ENCODE assay signal across 8 cellular contexts in genomic region chr1:1440941-1441888, GRCh38. TPM values are rescaled to one million over a fixed set of nuclear protein-coding genes. Genes with fewer than 3 reads are reported as not detected.
A peak's percentile ranks its signal among the peaks of the same experiment; 100 is the strongest.
DNase-seq lines count a peak whose midpoint lies in the region; ATAC-seq and TF ChIP-seq lines count a peak whose summit lies in the region.

No MANE protein-coding gene starts in this region.

- no peak for TF ChIP-seq POLR2A in GM18505 (IDR thresholded peaks at IDR 0.05; ENCODE audit: borderline replicate concordance, extremely low read depth, insufficient read depth, insufficient read length)

- H3K36me3 ChIP-seq in psoas muscle (ENCODE audit: insufficient read depth in 1 of 2, low read depth in 1 of 2) = no peaks in the 10 kb centered on the region

- no peaks in the 10 kb centered on the region for H3K27me3 ChIP-seq in foreskin keratinocyte
- H3K27me3 ChIP-seq in psoas muscle (ENCODE audit: insufficient read depth in 3 of 3, low read length in 2 of 3) = peaks cover 0 to 8% (median 0%) of the 10 kb centered on the region in 3 donors

- H3K27ac ChIP-seq in foreskin keratinocyte (no peak overlapping the region), psoas muscle (no peak overlapping the region)

- TF ChIP-seq CTCF in GM12864 (IDR thresholded peaks at IDR 0.05; ENCODE audit: low read depth, low read length, missing control alignments) = peak; percentile 95
- TF ChIP-seq CTCF in foreskin keratinocyte (conservative IDR thresholded peaks at IDR 0.05) = peak; percentile 85
- peak; percentile 87 for TF ChIP-seq CTCF in psoas muscle (IDR thresholded peaks at IDR 0.05)

- WGBS in psoas muscle, 3 donors = 18 to 27% (median 22%) methylated on average over 28 to 29 of the region's 29 CpGs

- intact Hi-C loops in psoas muscle (cut with DNase I) = loop anchor here in 1 of 2 donors (5.0 kb wide), 1 partner anchor 34 kb away; the partner anchor contains the start of gene MRPL20

- H3K9me3 ChIP-seq in psoas muscle = no peaks in the 10 kb centered on the region

- no peaks in the 10 kb centered on the region for H3K9me3 Mint-ChIP-seq in activated T-cell treated with anti-CD3 and anti-CD28 coated beads, Interleukin-2, amount 50 U/mL, for 24 hours

- H3K27me3 Mint-ChIP-seq in activated T-cell treated with anti-CD3 and anti-CD28 coated beads, Interleukin-2, amount 50 U/mL, for 24 hours = peaks cover 20% of the 10 kb centered on the region

- no peak overlapping the region for H3K27ac Mint-ChIP-seq in activated T-cell treated with anti-CD3 and anti-CD28 coated beads, Interleukin-2, amount 50 U/mL, for 24 hours

- H3K4me1 Mint-ChIP-seq in activated T-cell treated with anti-CD3 and anti-CD28 coated beads, Interleukin-2, amount 50 U/mL, for 24 hours (ENCODE audit: low read depth) = peaks cover 7% of the 10 kb centered on the region

- DNase-seq in GM12864 (ENCODE audit: low read depth) (no peak), NCI-H510A (lab: John Stamatoyannopoulos, UW) (peak; percentile 48), foreskin keratinocyte (no peak), psoas muscle (peak; percentile 64 to 80), NK-92 (lab: John Stamatoyannopoulos, UW; ENCODE audit: unreplicated experiment) (no peak)
- DNase-seq in activated T-cell treated with anti-CD3 and anti-CD28 coated beads, Interleukin-2, amount 50 U/mL, for 24 hours = peak; percentile 82

- H3K36me3 Mint-ChIP-seq in activated T-cell treated with anti-CD3 and anti-CD28 coated beads, Interleukin-2, amount 50 U/mL, for 24 hours (ENCODE audit: low read depth) = no peaks in the 10 kb centered on the region

- no peak overlapping the region for H3K4me3 ChIP-seq in GM12864 (ENCODE audit: low read depth, low read length)
- H3K4me3 ChIP-seq in psoas muscle = peak overlapping the region; percentile 18

- no peaks in the 10 kb centered on the region for H3K4me1 ChIP-seq in foreskin keratinocyte
- peaks cover 19% of the 10 kb centered on the region for H3K4me1 ChIP-seq in psoas muscle

- peak; percentile 53 for ATAC-seq in foreskin keratinocyte
- ATAC-seq in psoas muscle = peak; percentile 82 to 95 (median 88)
- no peak for ATAC-seq in HG03565 (IDR thresholded peaks at IDR 0.05; ENCODE audit: unreplicated experiment)
- ATAC-seq in GM18505 (IDR thresholded peaks at IDR 0.05; ENCODE audit: unreplicated experiment) = no peak

- H3K4me3 Mint-ChIP-seq in activated T-cell treated with anti-CD3 and anti-CD28 coated beads, Interleukin-2, amount 50 U/mL, for 24 hours = no peak overlapping the region

RNA-seq across cellular contexts. Expression of gene VWA1, which starts 5.7 kb away (rescaled TPM):
- total RNA-seq in foreskin keratinocyte = 15.0 and 17.5 TPM in 2 replicates
- polyA plus RNA-seq in foreskin keratinocyte = 29.1 and 34.9 TPM in 2 replicates
- total RNA-seq in psoas muscle = 10 to 100 TPM in 3 of 4 donors, 1 to 10 TPM in 1; 4.5 to 25.3 (median 13.8) TPM
- 1 to 10 TPM; 1.4 to 7.8 (median 4.1) TPM for polyA plus RNA-seq in psoas muscle

RNA-seq across cellular contexts. Expression of gene ATAD3C, which starts 8.3 kb away (rescaled TPM):
- total RNA-seq in foreskin keratinocyte (0.46 and 0.51 TPM in 2 replicates), psoas muscle (under 1 TPM; 0.47 to 0.99 (median 0.61) TPM)
- polyA plus RNA-seq in foreskin keratinocyte (0.78 and 0.81 TPM in 2 replicates), psoas muscle (under 1 TPM; 0.12 to 0.61 (median 0.13) TPM)

RNA-seq across cellular contexts. Expression of gene ANKRD65, which starts 20.1 kb away (rescaled TPM):
- total RNA-seq in foreskin keratinocyte (11.6 and 12.5 TPM in 2 replicates), psoas muscle (1 to 10 TPM in 3 of 4 donors, under 1 TPM in 1; 0.77 to 5.4 (median 3.0) TPM)
- polyA plus RNA-seq in foreskin keratinocyte (14.6 and 16.6 TPM in 2 replicates), psoas muscle (1 to 10 TPM; 1.1 to 2.9 (median 1.6) TPM)

RNA-seq across cellular contexts. Expression of gene ATAD3B, which starts 30.4 kb away (rescaled TPM):
- 46.1 and 51.0 TPM in 2 replicates for total RNA-seq in foreskin keratinocyte
- polyA plus RNA-seq in foreskin keratinocyte = 53.9 and 57.4 TPM in 2 replicates
- total RNA-seq in psoas muscle = 10 to 100 TPM in 1 of 4 donors, 1 to 10 TPM in 3; 4.6 to 11.8 (median 9.0) TPM
- polyA plus RNA-seq in psoas muscle = 10 to 100 TPM in 2 of 3 donors, 1 to 10 TPM in 1; 9.6 to 19.4 (median 12.3) TPM

RNA-seq across cellular contexts. Expression of gene MRPL20, which starts 34.1 kb away (rescaled TPM):
- total RNA-seq in foreskin keratinocyte (126 and 150 TPM in 2 replicates), psoas muscle (100 to 1,000 TPM; 114 to 159 (median 143) TPM)
- polyA plus RNA-seq in foreskin keratinocyte (198 and 221 TPM in 2 replicates), psoas muscle (100 to 1,000 TPM; 211 to 308 (median 255) TPM)

Comparison
In these comparisons a context has a peak if more than half of its experiments do, and no peak if none do; other contexts are left out.
1. DNase-seq: peak in NCI-H510A (single experiment), activated T-cell treated with anti-CD3 and anti-CD28 coated beads, Interleukin-2, amount 50 U/mL, for 24 hours (single experiment) and psoas muscle (2 of 2); none in GM12864 (single experiment), foreskin keratinocyte (0 of 2) and NK-92 (single experiment).
2. ATAC-seq: peak in foreskin keratinocyte (single experiment) and psoas muscle (4 of 4); none in HG03565 (single experiment) and GM18505 (single experiment).
3. Peak in every context shown above with its lines, with median percentiles within 50 percentile points of each other: CTCF ChIP-seq.